ENCODE assay signal across 17 cellular contexts in the genomic region with DNA sequence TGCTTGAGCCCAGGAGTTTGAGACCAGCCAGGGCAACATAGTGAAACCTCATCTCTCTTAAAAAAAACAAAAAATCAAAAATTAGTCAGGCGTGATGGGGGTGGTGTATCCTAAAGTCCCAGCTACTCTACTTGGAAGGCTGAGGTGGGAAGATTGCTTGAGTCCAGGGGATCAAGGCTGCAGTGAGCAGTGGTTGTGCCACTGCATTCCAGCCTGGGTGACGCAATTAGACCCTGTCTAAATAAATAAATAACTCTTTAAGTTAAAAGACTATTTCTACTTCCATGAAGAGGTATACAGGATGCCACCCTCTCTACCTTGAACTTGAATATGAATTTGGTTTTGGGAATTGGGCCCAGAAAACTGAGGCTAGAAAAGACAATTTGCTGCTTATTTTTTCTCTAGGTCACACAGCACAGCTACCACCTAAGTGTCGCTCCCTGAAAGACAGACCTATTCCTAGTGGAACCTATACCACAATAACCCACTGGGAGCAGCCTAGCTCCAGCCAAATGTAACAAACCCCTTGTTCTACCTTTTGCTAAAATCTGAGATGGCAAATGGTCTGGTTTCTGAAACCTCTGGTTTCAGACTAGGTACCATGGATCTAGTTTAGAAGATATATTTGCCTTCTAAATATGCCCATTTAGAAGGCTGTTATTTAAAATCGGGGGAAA. TPM values are rescaled to one million over a fixed set of nuclear protein-coding genes. Genes with fewer than 3 reads are reported as not detected.
A peak's percentile ranks its signal among the peaks of the same experiment; 100 is the strongest.
DNase-seq lines count a peak whose midpoint lies in the region; ATAC-seq, FAIRE-seq and TF ChIP-seq lines count a peak whose summit lies in the region.
"Had no signal": no experiment of that assay in that cellular context is flagged by ENCODE, and none has a peak within 500 bp of the region (broad histone marks: within the 10 kb centered on the region; RNA-seq: fewer than 3 reads in every experiment).

No MANE protein-coding gene starts in this region.

- WGBS in suprapubic skin = 90% methylated on average over 4 of the region's 4 CpGs

- TF ChIP-seq EP300 in suprapubic skin (IDR thresholded peaks at IDR 0.05) = no peak

- peaks cover 6 to 19% of the 10 kb centered on the region in 2 donors for H3K9me3 Mint-ChIP-seq in effector memory CD8-positive, alpha-beta T cell
- H3K9me3 Mint-ChIP-seq: activated CD4-positive, alpha-beta T cell treated with anti-CD3 and anti-CD28 coated beads, Interleukin-2, amount 10 ng/mL, durations not matched to agents 7 days and 5 days had no signal

- H3K4me3 Mint-ChIP-seq in effector memory CD8-positive, alpha-beta T cell = no peak overlapping the region
- H3K4me3 Mint-ChIP-seq: activated CD4-positive, alpha-beta T cell treated with anti-CD3 and anti-CD28 coated beads, Interleukin-2, amount 10 ng/mL, durations not matched to agents 7 days and 5 days; activated T-cell treated with anti-CD3 and anti-CD28 coated beads, Interleukin-2, amount 50 U/mL, for 72 hours; dendritic cell treated with granulocyte-macrophage colony-stimulating factor and Interleukin-4, amounts not matched to agents 40 ng/mL and 50 ng/mL, for 4 days had no signal

- H3K27ac ChIP-seq in cardiac muscle cell = no peak overlapping the region
- no peak overlapping the region for H3K27ac ChIP-seq in left ventricle myocardium inferior (replicated peaks)
- H3K27ac ChIP-seq in suprapubic skin = no peak overlapping the region
- H3K27ac ChIP-seq: lower lobe of right lung, neutrophil, SJCRH30, tibial artery had no signal

- no peaks in the 10 kb centered on the region for H3K4me1 Mint-ChIP-seq in effector memory CD8-positive, alpha-beta T cell (ENCODE audit: low read depth in 2 of 2)
- H3K4me1 Mint-ChIP-seq: activated CD4-positive, alpha-beta T cell treated with anti-CD3 and anti-CD28 coated beads, Interleukin-2, amount 10 ng/mL, durations not matched to agents 7 days and 5 days had no signal

- H3K36me3 Mint-ChIP-seq in effector memory CD8-positive, alpha-beta T cell (ENCODE audit: insufficient read depth) = no peaks in the 10 kb centered on the region

- H3K27me3 Mint-ChIP-seq in effector memory CD8-positive, alpha-beta T cell = no peaks in the 10 kb centered on the region
- H3K27me3 Mint-ChIP-seq: activated CD4-positive, alpha-beta T cell treated with anti-CD3 and anti-CD28 coated beads, Interleukin-2, amount 10 ng/mL, durations not matched to agents 7 days and 5 days; dendritic cell treated with granulocyte-macrophage colony-stimulating factor and Interleukin-4, amounts not matched to agents 40 ng/mL and 50 ng/mL, for 4 days had no signal

- H3K27me3 ChIP-seq in cardiac muscle cell (no peaks in the 10 kb centered on the region), left ventricle myocardium inferior (ENCODE audit: low read depth) (no peaks in the 10 kb centered on the region), suprapubic skin (no peaks in the 10 kb centered on the region)
- H3K27me3 ChIP-seq: neutrophil, SJCRH30, tibial artery had no signal

- ATAC-seq in effector memory CD8-positive, alpha-beta T cell (replicated peaks) = no peak
- ATAC-seq: activated T-cell treated with anti-CD3 and anti-CD28 coated beads, Interleukin-2, amount 50 U/mL, for 72 hours; lower lobe of right lung had no signal

- H3K36me3 ChIP-seq in cardiac muscle cell = no peaks in the 10 kb centered on the region
- H3K36me3 ChIP-seq in left ventricle myocardium inferior = no peaks in the 10 kb centered on the region
- H3K36me3 ChIP-seq in suprapubic skin = no peaks in the 10 kb centered on the region
- H3K36me3 ChIP-seq: lower lobe of right lung, neutrophil, SJCRH30, tibial artery had no signal

- DNase-seq in cardiac muscle cell (ENCODE audit: low read depth in 1 of 2, low spot score in 1 of 2) (peak; percentile 2 to 24), left ventricle myocardium inferior (no peak), RKO (ENCODE audit: low spot score) (peak; percentile 5), fibroblast of villous mesenchyme (ENCODE audit: low read depth) (no peak), urothelium cell line (ENCODE audit: low spot score) (peak; percentile 11), suprapubic skin (ENCODE audit: low spot score in 2 of 2) (no peak)
- DNase-seq in activated T-cell treated with anti-CD3 and anti-CD28 coated beads, Interleukin-2, amount 50 U/mL, for 1 hour = no peak
- DNase-seq in effector memory CD8-positive, alpha-beta T cell = no peak
- DNase-seq: activated CD4-positive, alpha-beta T cell treated with anti-CD3 and anti-CD28 coated beads, Interleukin-2, amount 10 ng/mL, durations not matched to agents 7 days and 5 days; activated T-cell treated with anti-CD3 and anti-CD28 coated beads, Interleukin-2, amount 50 U/mL, for 72 hours; Calu3; lower lobe of right lung; stimulated activated CD4-positive, alpha-beta T cell treated with anti-CD3 and anti-CD28 coated beads, Interleukin-4, amount 100 ng/mL, for 4 hours; tibial artery had no signal

- H3K9me3 ChIP-seq in cardiac muscle cell (ENCODE audit: low read depth) (no peaks in the 10 kb centered on the region), left ventricle myocardium inferior (replicated peaks) (peaks cover 7% of the 10 kb centered on the region), suprapubic skin (no peaks in the 10 kb centered on the region)
- H3K9me3 ChIP-seq: lower lobe of right lung, neutrophil, SJCRH30, tibial artery had no signal

- FAIRE-seq in urothelium cell line (lab: Jason Lieb, UNC) = no peak

- TF ChIP-seq POLR2A in suprapubic skin (IDR thresholded peaks at IDR 0.05) = no peak

- intact Hi-C loops in left ventricle myocardium inferior (cut with micrococcal nuclease) = no loop called here

- H3K27ac Mint-ChIP-seq in effector memory CD8-positive, alpha-beta T cell = no peak overlapping the region
- H3K27ac Mint-ChIP-seq: activated CD4-positive, alpha-beta T cell treated with anti-CD3 and anti-CD28 coated beads, Interleukin-2, amount 10 ng/mL, durations not matched to agents 7 days and 5 days; activated T-cell treated with anti-CD3 and anti-CD28 coated beads, Interleukin-2, amount 50 U/mL, for 72 hours; dendritic cell treated with granulocyte-macrophage colony-stimulating factor and Interleukin-4, amounts not matched to agents 40 ng/mL and 50 ng/mL, for 4 days had no signal

- TF ChIP-seq CTCF in cardiac muscle cell (IDR thresholded peaks at IDR 0.05; ENCODE audit: low read depth, low read length) (no peak), left ventricle myocardium inferior (IDR thresholded peaks at IDR 0.05; ENCODE audit: borderline replicate concordance) (no peak), fibroblast of villous mesenchyme (IDR thresholded peaks at IDR 0.05; ENCODE audit: insufficient read depth, low read depth, low read length) (peak; percentile 21), suprapubic skin (IDR thresholded peaks at IDR 0.05) (no peak)

- H3K4me1 ChIP-seq in cardiac muscle cell (ENCODE audit: low read depth) = peaks cover 7% of the 10 kb centered on the region
- H3K4me1 ChIP-seq in left ventricle myocardium inferior = no peaks in the 10 kb centered on the region
- no peaks in the 10 kb centered on the region for H3K4me1 ChIP-seq in suprapubic skin
- H3K4me1 ChIP-seq: lower lobe of right lung, SJCRH30, tibial artery had no signal

- no peak overlapping the region for H3K4me3 ChIP-seq in cardiac muscle cell
- no peak overlapping the region for H3K4me3 ChIP-seq in left ventricle myocardium inferior
- no peak overlapping the region for H3K4me3 ChIP-seq in fibroblast of villous mesenchyme (ENCODE audit: low read depth, low read length)
- no peak overlapping the region for H3K4me3 ChIP-seq in suprapubic skin
- H3K4me3 ChIP-seq: lower lobe of right lung, SJCRH30, tibial artery had no signal

RNA-seq across cellular contexts. Expression of a gene that starts 35.2 kb away (rescaled TPM):
- total RNA-seq in cardiac muscle cell (16.2 and 34.0 TPM in 2 replicates), left ventricle myocardium inferior (1.2 TPM), fibroblast of villous mesenchyme (under 0.01 and 0.43 TPM in 2 replicates), suprapubic skin (under 1 TPM in 2 of 4 donors, not detected in 2; 0.23 to 0.62 TPM)
- 13.6 and 50.3 TPM in 2 replicates for polyA plus RNA-seq in cardiac muscle cell
- total RNA-seq: activated CD4-positive, alpha-beta T cell treated with anti-CD3 and anti-CD28 coated beads, Interleukin-2, amount 10 ng/mL, durations not matched to agents 7 days and 5 days; activated T-cell treated with anti-CD3 and anti-CD28 coated beads, Interleukin-2, amount 50 U/mL, for 72 hours; Calu3; SJCRH30 had no signal

Comparison
In these comparisons a context has a peak if more than half of its experiments do, and no peak if none do; other contexts are left out.
1. DNase-seq: peak in cardiac muscle cell (2 of 2), RKO (single experiment) and urothelium cell line (single experiment); none in left ventricle myocardium inferior (single experiment), fibroblast of villous mesenchyme (single experiment), suprapubic skin (0 of 2), activated T-cell treated with anti-CD3 and anti-CD28 coated beads, Interleukin-2, amount 50 U/mL, for 1 hour (single experiment) and effector memory CD8-positive, alpha-beta T cell (0 of 3).